Comparison of ENCODE assay signal across 1 cellular context in the genomic region with DNA sequence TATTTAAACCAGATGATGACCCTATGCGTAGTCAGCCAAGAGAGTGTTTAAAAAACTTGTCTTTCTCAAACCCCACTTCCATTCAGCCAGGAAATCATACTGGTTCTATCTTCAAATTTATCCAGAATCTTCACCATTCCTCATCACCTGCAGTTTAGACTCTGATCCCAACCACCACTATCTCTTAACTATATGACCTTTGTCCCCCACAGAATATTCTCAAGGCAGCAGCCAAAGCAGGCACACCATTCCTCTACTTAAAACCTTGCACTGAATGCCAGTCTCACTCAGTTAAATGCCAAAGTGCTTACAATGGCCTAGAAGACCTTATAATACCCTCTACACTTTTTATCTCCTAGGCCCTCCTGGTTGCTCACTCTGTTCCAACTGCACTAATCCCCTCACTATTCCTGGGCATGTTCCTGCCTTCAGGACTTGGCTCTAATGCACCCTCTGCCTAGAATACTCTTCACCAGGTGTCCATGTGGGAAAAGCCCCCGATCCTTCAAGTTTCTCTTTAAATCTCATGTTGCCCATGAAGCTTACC.
TF ChIP-seq lines count a peak whose summit lies in the region.

No MANE protein-coding gene starts in this region.

TF ChIP-seq in HepG2, 621 proteins besides CTCF, POLR2A, EP300 and RAD21:
- TF ChIP-seq ZNF234 (CRISPR knock-in tag; conservative IDR thresholded peaks at IDR 0.05), result no peak
- TF ChIP-seq, protein P1, sequence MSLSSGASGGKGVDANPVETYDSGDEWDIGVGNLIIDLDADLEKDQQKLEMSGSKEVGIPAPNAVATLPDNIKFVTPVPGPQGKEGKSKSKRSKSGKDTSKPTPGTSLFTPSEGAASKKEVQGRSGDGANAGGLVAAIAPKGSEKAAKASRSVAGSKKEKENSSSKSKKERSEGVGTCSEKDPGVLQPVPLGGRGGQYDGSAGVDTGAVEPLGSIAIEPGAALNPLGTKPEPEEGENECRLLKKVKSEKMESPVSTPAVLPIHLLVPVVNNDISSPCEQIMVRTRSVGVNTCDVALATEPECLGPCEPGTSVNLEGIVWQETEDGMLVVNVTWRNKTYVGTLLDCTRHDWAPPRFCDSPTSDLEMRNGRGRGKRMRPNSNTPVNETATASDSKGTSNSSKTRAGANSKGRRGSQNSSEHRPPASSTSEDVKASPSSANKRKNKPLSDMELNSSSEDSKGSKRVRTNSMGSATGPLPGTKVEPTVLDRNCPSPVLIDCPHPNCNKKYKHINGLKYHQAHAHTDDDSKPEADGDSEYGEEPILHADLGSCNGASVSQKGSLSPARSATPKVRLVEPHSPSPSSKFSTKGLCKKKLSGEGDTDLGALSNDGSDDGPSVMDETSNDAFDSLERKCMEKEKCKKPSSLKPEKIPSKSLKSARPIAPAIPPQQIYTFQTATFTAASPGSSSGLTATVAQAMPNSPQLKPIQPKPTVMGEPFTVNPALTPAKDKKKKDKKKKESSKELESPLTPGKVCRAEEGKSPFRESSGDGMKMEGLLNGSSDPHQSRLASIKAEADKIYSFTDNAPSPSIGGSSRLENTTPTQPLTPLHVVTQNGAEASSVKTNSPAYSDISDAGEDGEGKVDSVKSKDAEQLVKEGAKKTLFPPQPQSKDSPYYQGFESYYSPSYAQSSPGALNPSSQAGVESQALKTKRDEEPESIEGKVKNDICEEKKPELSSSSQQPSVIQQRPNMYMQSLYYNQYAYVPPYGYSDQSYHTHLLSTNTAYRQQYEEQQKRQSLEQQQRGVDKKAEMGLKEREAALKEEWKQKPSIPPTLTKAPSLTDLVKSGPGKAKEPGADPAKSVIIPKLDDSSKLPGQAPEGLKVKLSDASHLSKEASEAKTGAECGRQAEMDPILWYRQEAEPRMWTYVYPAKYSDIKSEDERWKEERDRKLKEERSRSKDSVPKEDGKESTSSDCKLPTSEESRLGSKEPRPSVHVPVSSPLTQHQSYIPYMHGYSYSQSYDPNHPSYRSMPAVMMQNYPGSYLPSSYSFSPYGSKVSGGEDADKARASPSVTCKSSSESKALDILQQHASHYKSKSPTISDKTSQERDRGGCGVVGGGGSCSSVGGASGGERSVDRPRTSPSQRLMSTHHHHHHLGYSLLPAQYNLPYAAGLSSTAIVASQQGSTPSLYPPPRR (CRISPR knock-in tag; IDR thresholded peaks at IDR 0.05; ENCODE audit: borderline replicate concordance), result no peak
- TF ChIP-seq, protein P2, sequence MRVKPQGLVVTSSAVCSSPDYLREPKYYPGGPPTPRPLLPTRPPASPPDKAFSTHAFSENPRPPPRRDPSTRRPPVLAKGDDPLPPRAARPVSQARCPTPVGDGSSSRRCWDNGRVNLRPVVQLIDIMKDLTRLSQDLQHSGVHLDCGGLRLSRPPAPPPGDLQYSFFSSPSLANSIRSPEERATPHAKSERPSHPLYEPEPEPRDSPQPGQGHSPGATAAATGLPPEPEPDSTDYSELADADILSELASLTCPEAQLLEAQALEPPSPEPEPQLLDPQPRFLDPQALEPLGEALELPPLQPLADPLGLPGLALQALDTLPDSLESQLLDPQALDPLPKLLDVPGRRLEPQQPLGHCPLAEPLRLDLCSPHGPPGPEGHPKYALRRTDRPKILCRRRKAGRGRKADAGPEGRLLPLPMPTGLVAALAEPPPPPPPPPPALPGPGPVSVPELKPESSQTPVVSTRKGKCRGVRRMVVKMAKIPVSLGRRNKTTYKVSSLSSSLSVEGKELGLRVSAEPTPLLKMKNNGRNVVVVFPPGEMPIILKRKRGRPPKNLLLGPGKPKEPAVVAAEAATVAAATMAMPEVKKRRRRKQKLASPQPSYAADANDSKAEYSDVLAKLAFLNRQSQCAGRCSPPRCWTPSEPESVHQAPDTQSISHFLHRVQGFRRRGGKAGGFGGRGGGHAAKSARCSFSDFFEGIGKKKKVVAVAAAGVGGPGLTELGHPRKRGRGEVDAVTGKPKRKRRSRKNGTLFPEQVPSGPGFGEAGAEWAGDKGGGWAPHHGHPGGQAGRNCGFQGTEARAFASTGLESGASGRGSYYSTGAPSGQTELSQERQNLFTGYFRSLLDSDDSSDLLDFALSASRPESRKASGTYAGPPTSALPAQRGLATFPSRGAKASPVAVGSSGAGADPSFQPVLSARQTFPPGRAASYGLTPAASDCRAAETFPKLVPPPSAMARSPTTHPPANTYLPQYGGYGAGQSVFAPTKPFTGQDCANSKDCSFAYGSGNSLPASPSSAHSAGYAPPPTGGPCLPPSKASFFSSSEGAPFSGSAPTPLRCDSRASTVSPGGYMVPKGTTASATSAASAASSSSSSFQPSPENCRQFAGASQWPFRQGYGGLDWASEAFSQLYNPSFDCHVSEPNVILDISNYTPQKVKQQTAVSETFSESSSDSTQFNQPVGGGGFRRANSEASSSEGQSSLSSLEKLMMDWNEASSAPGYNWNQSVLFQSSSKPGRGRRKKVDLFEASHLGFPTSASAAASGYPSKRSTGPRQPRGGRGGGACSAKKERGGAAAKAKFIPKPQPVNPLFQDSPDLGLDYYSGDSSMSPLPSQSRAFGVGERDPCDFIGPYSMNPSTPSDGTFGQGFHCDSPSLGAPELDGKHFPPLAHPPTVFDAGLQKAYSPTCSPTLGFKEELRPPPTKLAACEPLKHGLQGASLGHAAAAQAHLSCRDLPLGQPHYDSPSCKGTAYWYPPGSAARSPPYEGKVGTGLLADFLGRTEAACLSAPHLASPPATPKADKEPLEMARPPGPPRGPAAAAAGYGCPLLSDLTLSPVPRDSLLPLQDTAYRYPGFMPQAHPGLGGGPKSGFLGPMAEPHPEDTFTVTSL (CRISPR knock-in tag; IDR thresholded peaks at IDR 0.05; ENCODE audit: borderline replicate concordance), result no peak
- TF ChIP-seq HNF4A (CRISPR knock-in tag; IDR thresholded peaks at IDR 0.05), result peak; percentile 43
TF ChIP-seq in HepG2: peak in this region for 1.
